ENCODE assay signal across 8 cellular contexts in the genomic region with DNA sequence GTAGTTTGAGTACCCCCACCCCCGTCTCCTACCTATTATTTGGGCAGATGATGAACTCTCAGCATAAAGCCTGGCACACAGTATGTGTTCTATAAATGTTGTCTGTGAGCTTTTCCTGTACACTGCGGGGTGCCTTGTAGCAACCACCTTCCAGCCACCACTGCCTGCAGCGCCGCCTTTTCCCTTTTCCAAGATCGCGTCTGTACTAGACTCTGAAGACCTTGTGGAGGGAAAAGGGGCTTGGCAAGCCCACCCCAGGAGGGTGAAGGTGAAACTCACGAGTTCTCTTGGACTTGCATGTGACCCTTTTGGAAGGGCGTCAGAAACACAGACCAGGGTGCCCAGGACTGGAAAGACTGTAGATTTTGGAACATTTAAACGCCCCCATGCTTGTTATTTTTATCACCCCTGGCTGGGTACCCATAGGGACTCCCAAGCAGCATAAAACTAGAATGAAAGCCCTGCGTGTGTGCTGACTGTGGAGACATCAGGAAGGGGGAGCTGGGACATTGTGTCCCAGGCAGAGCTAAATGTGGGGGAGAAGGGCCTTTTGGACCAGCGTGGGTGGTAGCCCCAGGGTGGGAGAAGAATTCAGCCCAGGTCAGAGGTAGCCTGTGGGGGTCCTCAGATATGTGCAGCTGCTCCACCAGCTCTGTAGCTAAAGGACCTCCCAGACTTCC. TPM values are rescaled to one million over a fixed set of nuclear protein-coding genes. Genes with fewer than 3 reads are reported as not detected.
DNase-seq lines count a peak whose midpoint lies in the region; ATAC-seq and TF ChIP-seq lines count a peak whose summit lies in the region.

No MANE protein-coding gene starts in this region.

- H3K4me3 Mint-ChIP-seq in T-cell (peak overlapping the region; percentile 86 to 93 (median 92)), glutamatergic neuron (ENCODE audit: unreplicated experiment) (peak overlapping the region; percentile 97)

- H3K36me3 Mint-ChIP-seq in T-cell, result peaks cover 22% of the 10 kb centered on the region
- no peaks in the 10 kb centered on the region for H3K36me3 Mint-ChIP-seq in glutamatergic neuron (ENCODE audit: unreplicated experiment)

- H3K27me3 Mint-ChIP-seq in T-cell, result no peaks in the 10 kb centered on the region
- peaks cover 4% of the 10 kb centered on the region for H3K27me3 Mint-ChIP-seq in glutamatergic neuron (ENCODE audit: unreplicated experiment)

- CTCF ChIA-PET in T-cell (lab: Charles Lee), result no interaction called here

- TF ChIP-seq CTCF in GM12865 (IDR thresholded peaks at IDR 0.05; ENCODE audit: insufficient read depth, low read depth, low read length, missing control alignments), result no peak
- TF ChIP-seq CTCF in glutamatergic neuron (IDR thresholded peaks at IDR 0.05; ENCODE audit: partially characterized antibody, unreplicated experiment), result no peak
- TF ChIP-seq CTCF in retinal pigment epithelial cell (conservative IDR thresholded peaks at IDR 0.05; ENCODE audit: low read depth, low read length), result no peak

- DNase-seq in GM12865 (ENCODE audit: low read depth), result no peak
- DNase-seq in T-cell, result no peak
- DNase-seq in glutamatergic neuron, result no peak
- DNase-seq in retinal pigment epithelial cell (ENCODE audit: low read depth), result no peak
- DNase-seq in CD1c-positive myeloid dendritic cell (ENCODE audit: extremely low spot score), result no peak
- DNase-seq in activated CD4-positive, alpha-beta T cell treated with anti-CD3 and anti-CD28 coated beads for 1 hour, result no peak

- H3K4me3 ChIP-seq in GM12865 (ENCODE audit: low read depth, low read length) (peak overlapping the region; percentile 61), retinal pigment epithelial cell (ENCODE audit: low read length) (peak overlapping the region; percentile 76)

- no peaks in the 10 kb centered on the region for H3K9me3 Mint-ChIP-seq in T-cell
- H3K9me3 Mint-ChIP-seq in glutamatergic neuron (ENCODE audit: unreplicated experiment), result peaks cover 7% of the 10 kb centered on the region

- ATAC-seq in T-cell (replicated peaks in 1 of 4) (no peak), HG02610 (IDR thresholded peaks at IDR 0.05; ENCODE audit: unreplicated experiment) (no peak), GM19351 (IDR thresholded peaks at IDR 0.05; ENCODE audit: unreplicated experiment) (no peak)

- peak overlapping the region; percentile 100 for H3K27ac Mint-ChIP-seq in T-cell
- H3K27ac Mint-ChIP-seq in glutamatergic neuron (ENCODE audit: unreplicated experiment), result peak overlapping the region; percentile 100

- POLR2A ChIA-PET in T-cell (lab: Charles Lee), result interaction anchor here in 1 of 2 donors (0.6 kb wide), 1 partner anchor 23 kb away, joined by 5 read pairs; no protein-coding TSS in a partner anchor

- H3K4me1 Mint-ChIP-seq in T-cell (peaks cover 21 to 42% (median 33%) of the 10 kb centered on the region in 3 donors), glutamatergic neuron (ENCODE audit: low read depth, unreplicated experiment) (no peaks in the 10 kb centered on the region)

RNA-seq across cellular contexts. Expression of gene BAK1, which starts 8.3 kb away (rescaled TPM):
- total RNA-seq in T-cell (10 to 100 TPM; 22.9 to 31.6 (median 27.9) TPM), glutamatergic neuron (ENCODE audit: unreplicated experiment) (11.5 TPM)

RNA-seq across cellular contexts. Expression of gene ITPR3, which starts 49.3 kb away (rescaled TPM):
- total RNA-seq in T-cell, result 10 to 100 TPM; 49.2 to 63.6 (median 62.4) TPM
- 0.34 TPM for total RNA-seq in glutamatergic neuron (ENCODE audit: unreplicated experiment)

Comparison
In these comparisons a context has a peak if more than half of its experiments do, and no peak if none do; other contexts are left out.
1. RNA of gene ITPR3, which starts 49.3 kb away (total RNA-seq): 49.2 to 63.6 TPM in T-cell; 0.34 TPM in glutamatergic neuron (single experiment); every median in the first group is over 10 times any median in the second.